Comparison of ENCODE assay signal across 1 cellular context in the genomic region with DNA sequence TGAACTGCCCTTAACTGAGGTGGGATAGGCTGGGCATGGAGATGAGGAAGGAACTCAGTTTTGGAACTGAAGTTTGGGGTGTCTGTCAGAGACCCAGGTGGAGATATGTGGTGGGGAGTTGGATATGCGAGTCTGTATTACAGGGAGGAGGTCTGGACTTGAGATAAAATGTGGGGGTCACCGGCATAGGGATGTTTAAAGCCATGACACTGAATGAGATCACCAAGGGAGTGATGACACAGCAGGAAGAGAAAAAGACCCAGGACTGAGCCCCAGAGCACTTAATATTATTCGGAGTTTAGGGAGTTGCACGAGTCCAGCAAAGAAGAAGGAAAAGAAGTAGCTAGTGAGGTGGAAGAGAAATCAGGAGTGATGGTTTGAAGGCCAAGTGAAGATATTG.
A peak's percentile ranks its signal among the peaks of the same experiment; 100 is the strongest.
TF ChIP-seq lines count a peak whose summit lies in the region.

No MANE protein-coding gene starts in this region.

TF ChIP-seq in K562, 482 proteins besides CTCF, POLR2A, EP300 and RAD21 (continued from another document):
- TF ChIP-seq, protein P1, sequence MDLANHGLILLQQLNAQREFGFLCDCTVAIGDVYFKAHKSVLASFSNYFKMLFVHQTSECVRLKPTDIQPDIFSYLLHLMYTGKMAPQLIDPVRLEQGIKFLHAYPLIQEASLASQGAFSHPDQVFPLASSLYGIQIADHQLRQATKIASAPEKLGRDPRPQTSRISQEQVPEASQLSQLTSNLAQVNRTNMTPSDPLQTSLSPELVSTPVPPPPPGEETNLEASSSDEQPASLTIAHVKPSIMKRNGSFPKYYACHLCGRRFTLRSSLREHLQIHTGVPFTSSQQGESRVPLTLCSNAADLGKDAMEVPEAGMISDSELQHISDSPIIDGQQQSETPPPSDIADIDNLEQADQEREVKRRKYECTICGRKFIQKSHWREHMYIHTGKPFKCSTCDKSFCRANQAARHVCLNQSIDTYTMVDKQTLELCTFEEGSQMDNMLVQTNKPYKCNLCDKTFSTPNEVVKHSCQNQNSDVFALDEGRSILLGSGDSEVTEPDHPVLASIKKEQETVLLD (IDR thresholded peaks at IDR 0.05): no peak
- TF ChIP-seq ZNF212 (CRISPR knock-in tag; IDR thresholded peaks at IDR 0.05): no peak
- TF ChIP-seq, protein P2, sequence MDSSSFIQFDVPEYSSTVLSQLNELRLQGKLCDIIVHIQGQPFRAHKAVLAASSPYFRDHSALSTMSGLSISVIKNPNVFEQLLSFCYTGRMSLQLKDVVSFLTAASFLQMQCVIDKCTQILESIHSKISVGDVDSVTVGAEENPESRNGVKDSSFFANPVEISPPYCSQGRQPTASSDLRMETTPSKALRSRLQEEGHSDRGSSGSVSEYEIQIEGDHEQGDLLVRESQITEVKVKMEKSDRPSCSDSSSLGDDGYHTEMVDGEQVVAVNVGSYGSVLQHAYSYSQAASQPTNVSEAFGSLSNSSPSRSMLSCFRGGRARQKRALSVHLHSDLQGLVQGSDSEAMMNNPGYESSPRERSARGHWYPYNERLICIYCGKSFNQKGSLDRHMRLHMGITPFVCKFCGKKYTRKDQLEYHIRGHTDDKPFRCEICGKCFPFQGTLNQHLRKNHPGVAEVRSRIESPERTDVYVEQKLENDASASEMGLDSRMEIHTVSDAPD (CRISPR knock-in tag; IDR thresholded peaks at IDR 0.05): no peak
- TF ChIP-seq FOXO4 (CRISPR knock-in tag; IDR thresholded peaks at IDR 0.05): no peak
- peak; percentile 55; the same call in 1 of the 2 replicates for TF ChIP-seq JUND (IDR thresholded peaks at IDR 0.05; ENCODE audit: borderline replicate concordance, low read depth, low read length)
- TF ChIP-seq JUND (tag; IDR thresholded peaks at IDR 0.05; ENCODE audit: borderline replicate concordance, low read depth, low read length): no peak
- no peak for TF ChIP-seq IRF2 (CRISPR knock-in tag; IDR thresholded peaks at IDR 0.05)
